8 cellular contexts compared by ENCODE assay signal in genomic region chr16:74563828-74564263, GRCh38. TPM values are rescaled to one million over a fixed set of nuclear protein-coding genes. Genes with fewer than 3 reads are reported as not detected.
DNase-seq lines count a peak whose midpoint lies in the region; ATAC-seq and TF ChIP-seq lines count a peak whose summit lies in the region.
"Had no signal": no experiment of that assay in that cellular context is flagged by ENCODE, and none has a peak within 500 bp of the region (broad histone marks: within the 10 kb centered on the region; RNA-seq: fewer than 3 reads in every experiment).

No MANE protein-coding gene starts in this region.

- H4K20me1 ChIP-seq in PC-3 (ENCODE audit: low read length) (peaks cover 3% of the 10 kb centered on the region; the same call in 1 of the 2 replicates), smooth muscle cell (ENCODE audit: low read depth) (peaks cover 98% of the 10 kb centered on the region)

- BruUV-seq in PC-3 (replicated peaks; lab: Mats Ljungman, UMichigan) = no TSS peak

- no peaks in the 10 kb centered on the region for H3K27me3 Mint-ChIP-seq in activated CD8-positive, alpha-beta memory T cell treated with anti-CD3 and anti-CD28 coated beads, Interleukin-2, amount 10 ng/mL, durations not matched to agents 7 days and 5 days

- TF ChIP-seq CTCF in PC-3 (conservative IDR thresholded peaks at IDR 0.05; ENCODE audit: low read depth, low read length) (no peak), smooth muscle cell (IDR thresholded peaks at IDR 0.05; ENCODE audit: borderline replicate concordance, insufficient read depth, poor library complexity, severe bottlenecking) (no peak)

- H3F3A ChIP-seq in PC-3 (ENCODE audit: low read length, unreplicated experiment) (no peaks in the 10 kb centered on the region), smooth muscle cell (ENCODE audit: low read depth) (peaks cover 4% of the 10 kb centered on the region)

- no peak overlapping the region for H2AFZ ChIP-seq in PC-3 (ENCODE audit: low read length)
- H2AFZ ChIP-seq in smooth muscle cell (ENCODE audit: low read depth) = no peak overlapping the region

- H3K9me3 ChIP-seq in PC-3 (ENCODE audit: low read length) (no peaks in the 10 kb centered on the region), smooth muscle cell (replicated peaks; ENCODE audit: low read depth) (no peaks in the 10 kb centered on the region)

- WGBS in smooth muscle cell (ENCODE audit: low lambda C conversion rate) = 77% methylated on average over 7 of the region's 7 CpGs

- CTCF ChIA-PET in PC-3 (lab: Charles Lee) = no interaction called here
- CTCF ChIA-PET in activated CD8-positive, alpha-beta memory T cell treated with anti-CD3 and anti-CD28 coated beads, Interleukin-2, amount 10 ng/mL, durations not matched to agents 7 days and 5 days (lab: Charles Lee) = no interaction called here

- no peak overlapping the region for H3K27ac Mint-ChIP-seq in activated CD8-positive, alpha-beta memory T cell treated with anti-CD3 and anti-CD28 coated beads, Interleukin-2, amount 10 ng/mL, durations not matched to agents 7 days and 5 days

- peaks cover 16% of the 10 kb centered on the region for H3K36me3 Mint-ChIP-seq in activated CD8-positive, alpha-beta memory T cell treated with anti-CD3 and anti-CD28 coated beads, Interleukin-2, amount 10 ng/mL, durations not matched to agents 7 days and 5 days

- H3K27me3 ChIP-seq in PC-3 (ENCODE audit: low read length) (no peaks in the 10 kb centered on the region), smooth muscle cell (ENCODE audit: low read depth) (no peaks in the 10 kb centered on the region)

- no peak overlapping the region for H3K4me2 ChIP-seq in PC-3 (ENCODE audit: low read length)
- no peak overlapping the region for H3K4me2 ChIP-seq in smooth muscle cell

- H3K4me3 ChIP-seq in PC-3 (ENCODE audit: low read length) (no peak overlapping the region), smooth muscle cell (no peak overlapping the region)

- H3K9me3 Mint-ChIP-seq in activated CD8-positive, alpha-beta memory T cell treated with anti-CD3 and anti-CD28 coated beads, Interleukin-2, amount 10 ng/mL, durations not matched to agents 7 days and 5 days (ENCODE audit: low read depth) = no peaks in the 10 kb centered on the region

- peaks cover 74% of the 10 kb centered on the region for H3K79me2 ChIP-seq in PC-3 (ENCODE audit: low read length)
- peaks cover 87% of the 10 kb centered on the region for H3K79me2 ChIP-seq in smooth muscle cell (ENCODE audit: low read depth)

- no peak overlapping the region for H3K9ac ChIP-seq in PC-3 (ENCODE audit: low read length)
- no peak overlapping the region for H3K9ac ChIP-seq in smooth muscle cell (ENCODE audit: low read depth)

- peak; percentile 58 for ATAC-seq in PC-3
- no peak for ATAC-seq in HG03571 (IDR thresholded peaks at IDR 0.05; ENCODE audit: unreplicated experiment)
- ATAC-seq in activated CD8-positive, alpha-beta memory T cell treated with anti-CD3 and anti-CD28 coated beads, Interleukin-2, amount 10 ng/mL, durations not matched to agents 7 days and 5 days = no peak
- ATAC-seq: Panc1 had no signal

- H3K4me1 ChIP-seq in PC-3 (ENCODE audit: insufficient read depth, low read length) (0 out of 2 replicates have a peak, but pooled peaks cover 4% of the 10 kb centered on the region), smooth muscle cell (ENCODE audit: low read depth) (no peaks in the 10 kb centered on the region)

- no peak overlapping the region for H3K4me3 Mint-ChIP-seq in activated CD8-positive, alpha-beta memory T cell treated with anti-CD3 and anti-CD28 coated beads, Interleukin-2, amount 10 ng/mL, durations not matched to agents 7 days and 5 days

- H3K36me3 ChIP-seq in PC-3 (ENCODE audit: low read depth, low read length) (no peaks in the 10 kb centered on the region), smooth muscle cell (ENCODE audit: low read depth) (no peaks in the 10 kb centered on the region)

- intact Hi-C loops in PC-3 (cut with micrococcal nuclease) = no loop called here

- H3K4me1 Mint-ChIP-seq in activated CD8-positive, alpha-beta memory T cell treated with anti-CD3 and anti-CD28 coated beads, Interleukin-2, amount 10 ng/mL, durations not matched to agents 7 days and 5 days = peaks cover 51% of the 10 kb centered on the region

- no peak overlapping the region for H3K27ac ChIP-seq in PC-3 (ENCODE audit: low read length)
- H3K27ac ChIP-seq in epithelial cell of prostate = peak overlapping the region; percentile 16
- H3K27ac ChIP-seq in smooth muscle cell (ENCODE audit: low read depth) = peak overlapping the region; percentile 28

- no peaks in the 10 kb centered on the region for H3K9me2 ChIP-seq in PC-3 (replicated peaks; ENCODE audit: low read length)

- peak; percentile 45 for DNase-seq in H4 (ENCODE audit: low spot score)
- DNase-seq in PC-3 = peak; percentile 47
- DNase-seq in epithelial cell of prostate (ENCODE audit: low read depth, low spot score) = no peak
- DNase-seq in smooth muscle cell (lab: John Stamatoyannopoulos, UW; ENCODE audit: unreplicated experiment) = no peak
- no peak for DNase-seq in NCI-H69 (lab: John Stamatoyannopoulos, UW)
- DNase-seq in activated CD8-positive, alpha-beta memory T cell treated with anti-CD3 and anti-CD28 coated beads, Interleukin-2, amount 10 ng/mL, durations not matched to agents 7 days and 5 days = no peak

- POLR2A ChIA-PET in PC-3 (lab: Charles Lee; ENCODE audit: unreplicated experiment) = no interaction called here

RNA-seq across cellular contexts. Expression of gene GLG1, which starts 43.1 kb away (rescaled TPM):
- 80.2 and 81.2 TPM in 2 replicates for total RNA-seq in H4 (2014; rRNA removed; shearing (Covaris generic))
- total RNA-seq in PC-3 (2014; rRNA removed) (63.5 and 86.4 TPM in 2 replicates), smooth muscle cell (131 and 180 TPM in 2 replicates)
- polyA plus RNA-seq in smooth muscle cell = 138 and 140 TPM in 2 replicates
- total RNA-seq in activated CD8-positive, alpha-beta memory T cell treated with anti-CD3 and anti-CD28 coated beads, Interleukin-2, amount 10 ng/mL, durations not matched to agents 7 days and 5 days = 10 to 100 TPM; 74.0 to 86.9 TPM

Comparison
In these comparisons a context has a peak if more than half of its experiments do, and no peak if none do; other contexts are left out.
1. DNase-seq: peak in H4 (single experiment) and PC-3 (single experiment); none in epithelial cell of prostate (single experiment), smooth muscle cell (single experiment), NCI-H69 (single experiment) and activated CD8-positive, alpha-beta memory T cell treated with anti-CD3 and anti-CD28 coated beads, Interleukin-2, amount 10 ng/mL, durations not matched to agents 7 days and 5 days (single experiment).